ENCODE assay signal across 9 cellular contexts in genomic region chr15:68258684-68259083, GRCh38. TPM values are rescaled to one million over a fixed set of nuclear protein-coding genes. Genes with fewer than 3 reads are reported as not detected.
DNase-seq lines count a peak whose midpoint lies in the region; ATAC-seq and TF ChIP-seq lines count a peak whose summit lies in the region.
"Had no signal": no experiment of that assay in that cellular context is flagged by ENCODE, and none has a peak within 500 bp of the region (broad histone marks: within the 10 kb centered on the region; RNA-seq: fewer than 3 reads in every experiment).

No MANE protein-coding gene starts in this region.

- no peaks in the 10 kb centered on the region for H3K79me2 ChIP-seq in osteoblast (ENCODE audit: insufficient read depth, low read length)

- H3K79me1 ChIP-seq in IMR-90 (ENCODE audit: low read depth in 1 of 2, low read length in 2 of 2) = no peaks in the 10 kb centered on the region

- intact Hi-C loops in IMR-90 (cut with micrococcal nuclease) (no loop called here), ascending aorta (cut with DNase I) (loop anchor here (5.0 kb wide), 1 partner anchor 39 kb away; no protein-coding TSS in a partner anchor), left colon (cut with DNase I, micrococcal nuclease) (loop anchor here in 1 of 2 donors (10.0 kb wide), 1 partner anchor 126 kb away; no protein-coding TSS in a partner anchor)

- H3K27me3 ChIP-seq in IMR-90 (ENCODE audit: control insufficient read depth, insufficient read depth, low read length) (no peaks in the 10 kb centered on the region), ascending aorta (no peaks in the 10 kb centered on the region), osteoblast (ENCODE audit: insufficient read depth, low read length) (peaks cover 4% of the 10 kb centered on the region)

- dilution Hi-C loops in IMR-90 (cut with HindIII; ENCODE audit: low sequenced_read_pairs, unreplicated experiment) = no loop called here

- no peak overlapping the region for H3K4ac ChIP-seq in IMR-90 (ENCODE audit: low read depth, low read length)

- BruUV-seq in IMR-90 (replicated peaks; lab: Mats Ljungman, UMichigan) = no TSS peak

- DNase-seq in AG10803 (ENCODE audit: low read depth) = peak; percentile 53
- no peak for DNase-seq in IMR-90
- DNase-seq in ascending aorta (ENCODE audit: low spot score in 2 of 2) = peak in 1 of 2 donors; percentile 67
- no peak for DNase-seq in osteoblast (ENCODE audit: insufficient read length, low spot score, missing footprints)
- DNase-seq in NCI-H446 treated with DMSO at 0.1 percent for 48 hours (lab: John Stamatoyannopoulos, UW) = no peak
- DNase-seq in DMS79 treated with DMSO at 0.1 percent for 48 hours (lab: John Stamatoyannopoulos, UW) = no peak
- no peak for DNase-seq in islet precursor cell
- DNase-seq in left colon = no peak
- DNase-seq: hypothalamus had no signal

- no peaks in the 10 kb centered on the region for H4K20me1 ChIP-seq in IMR-90 (ENCODE audit: insufficient read depth, low read length)
- H4K20me1 ChIP-seq in osteoblast (ENCODE audit: insufficient read depth, low read length) = no peaks in the 10 kb centered on the region

- H3K23ac ChIP-seq in IMR-90 (ENCODE audit: low read depth, low read length) = no peak overlapping the region

- no peak overlapping the region for H4K91ac ChIP-seq in IMR-90 (ENCODE audit: insufficient read depth, low read depth, low read length)

- no peak for TF ChIP-seq RAD21 in IMR-90 (IDR thresholded peaks at IDR 0.05; ENCODE audit: low read length)

- H2AK5ac ChIP-seq in IMR-90 (ENCODE audit: low read depth, low read length) = peak overlapping the region; percentile 78; the same call in 1 of the 2 replicates

- H2BK20ac ChIP-seq in IMR-90 (ENCODE audit: low read depth, low read length) = no peak overlapping the region

- H3K36me3 ChIP-seq in IMR-90 (ENCODE audit: control insufficient read depth, insufficient read depth, low read length) (no peaks in the 10 kb centered on the region), ascending aorta (no peaks in the 10 kb centered on the region), osteoblast (ENCODE audit: insufficient read depth, low read length) (no peaks in the 10 kb centered on the region)

- H3K27ac ChIP-seq in IMR-90 (ENCODE audit: insufficient read depth, low read length) (no peak overlapping the region), ascending aorta (peak overlapping the region; percentile 19 to 32), osteoblast (ENCODE audit: low read depth, low read length) (peak overlapping the region; percentile 33)

- POLR2A ChIA-PET in IMR-90 (lab: Charles Lee; ENCODE audit: unreplicated experiment) = no interaction called here

- H4K5ac ChIP-seq in IMR-90 (ENCODE audit: low read depth, low read length) = no peak overlapping the region

- no peaks in the 10 kb centered on the region for H3K9me1 ChIP-seq in IMR-90 (ENCODE audit: insufficient read depth, low read length)

- no peak for TF ChIP-seq CTCF in AG10803 (conservative IDR thresholded peaks at IDR 0.05; ENCODE audit: low read length)
- TF ChIP-seq CTCF in IMR-90 (conservative IDR thresholded peaks at IDR 0.05; ENCODE audit: low read depth, low read length) = no peak
- TF ChIP-seq CTCF in ascending aorta (IDR thresholded peaks at IDR 0.05) = no peak
- TF ChIP-seq CTCF in osteoblast (IDR thresholded peaks at IDR 0.05; ENCODE audit: extremely low read depth, low read depth, low read length) = no peak

- H3K4me1 ChIP-seq in IMR-90 (ENCODE audit: control insufficient read depth, insufficient read depth, low read length) (no peaks in the 10 kb centered on the region; the same call in 1 of the 2 replicates), ascending aorta (peaks cover 5 to 8% of the 10 kb centered on the region in 2 donors), osteoblast (ENCODE audit: insufficient read depth, low read length) (peaks cover 20% of the 10 kb centered on the region)

- H2BK5ac ChIP-seq in IMR-90 (ENCODE audit: low read depth, low read length, poor library complexity, severe bottlenecking) = no peak overlapping the region

- H2BK15ac ChIP-seq in IMR-90 (ENCODE audit: low read depth, low read length) = no peak overlapping the region

- H2AK9ac ChIP-seq in IMR-90 (replicated peaks; ENCODE audit: low read depth, low read length, poor library complexity) = no peak overlapping the region

- in situ Hi-C loops in IMR-90 (cut with MboI; ENCODE audit: low sequenced_read_pairs) = no loop called here

- no peaks in the 10 kb centered on the region for H3K9me3 ChIP-seq in IMR-90 (ENCODE audit: control insufficient read depth, insufficient read depth, low read length)
- H3K9me3 ChIP-seq in ascending aorta = no peaks in the 10 kb centered on the region
- H3K9me3 ChIP-seq in osteoblast (ENCODE audit: low read depth, low read length) = no peaks in the 10 kb centered on the region

- H2AFZ ChIP-seq in IMR-90 (replicated peaks; ENCODE audit: low read length, poor library complexity) (no peak overlapping the region), osteoblast (ENCODE audit: low read length) (peak overlapping the region; percentile 78)

- ATAC-seq in IMR-90 (ENCODE audit: low read depth) = 0 out of 2 replicates have a peak, but pooled peaks have one; percentile 11
- ATAC-seq in left colon = no peak

- H2BK120ac ChIP-seq in IMR-90 (ENCODE audit: low read depth, low read length) = no peak overlapping the region

- H3K4me3 ChIP-seq in AG10803 (ENCODE audit: low read length) (no peak overlapping the region), IMR-90 (ENCODE audit: insufficient read depth, low read depth, low read length) (no peak overlapping the region), ascending aorta (no peak overlapping the region), osteoblast (ENCODE audit: insufficient read depth, low read length) (no peak overlapping the region)

- H3K14ac ChIP-seq in IMR-90 (replicated peaks; ENCODE audit: low read depth, low read length) = no peak overlapping the region

- H3K4me2 ChIP-seq in IMR-90 (ENCODE audit: low read depth, low read length) (no peak overlapping the region), osteoblast (ENCODE audit: insufficient read depth, low read length) (peak overlapping the region; percentile 39)

- WGBS in IMR-90 (ENCODE audit: extremely low coverage in 2 of 2, insufficient read length in 1 of 2), 2 experiments = 100% methylated on average over 3 of the region's 4 CpGs; no CpG with 5 or more reads in 1 of the 2 experiments

- H3K18ac ChIP-seq in IMR-90 (ENCODE audit: low read depth, low read length) = no peak overlapping the region

- H3K9ac ChIP-seq in IMR-90 (ENCODE audit: low read depth, low read length) = no peak overlapping the region

- no peak overlapping the region for H4K8ac ChIP-seq in IMR-90 (ENCODE audit: low read depth in 2 of 2, low read length in 2 of 2)

- no peak overlapping the region for H3K56ac ChIP-seq in IMR-90 (ENCODE audit: extremely low read depth, insufficient read depth, low read length)

- CTCF ChIA-PET in IMR-90 (lab: Yijun Ruan, JAX) = no interaction called here

- TF ChIP-seq POLR2A in IMR-90 (IDR thresholded peaks at IDR 0.05; ENCODE audit: low read depth, low read length) = no peak

TF ChIP-seq in IMR-90, 13 proteins besides CTCF, POLR2A, EP300 and RAD21 (continues in another document):
- no peak for TF ChIP-seq USF2 (IDR thresholded peaks at IDR 0.05; ENCODE audit: low read depth, low read length)
- no peak for TF ChIP-seq RFX5 (IDR thresholded peaks at IDR 0.05; ENCODE audit: low read depth, low read length)
- no peak for TF ChIP-seq CHD1 (IDR thresholded peaks at IDR 0.05; ENCODE audit: low read depth, low read length)
- TF ChIP-seq FOS (IDR thresholded peaks at IDR 0.05; ENCODE audit: low read depth, low read length) = no peak
- no peak for TF ChIP-seq NFE2L2 (IDR thresholded peaks at IDR 0.05; ENCODE audit: low read depth, low read length)
- no peak for TF ChIP-seq MAFK (IDR thresholded peaks at IDR 0.05; ENCODE audit: low read depth, low read length)
- TF ChIP-seq BHLHE40 (IDR thresholded peaks at IDR 0.05; ENCODE audit: low read depth, low read length) = no peak
- TF ChIP-seq MAZ (IDR thresholded peaks at IDR 0.05; ENCODE audit: borderline replicate concordance, low read depth, low read length) = no peak
- TF ChIP-seq MXI1 (IDR thresholded peaks at IDR 0.05; ENCODE audit: borderline replicate concordance, low read depth, low read length) = no peak

RNA-seq across cellular contexts. Expression of gene FEM1B, which starts 18.9 kb away (rescaled TPM):
- 47.2 and 51.4 TPM in 2 replicates for total RNA-seq in IMR-90 (2012; rRNA removed)
- 16.2 and 16.9 TPM in 2 replicates for polyA plus RNA-seq in IMR-90 (2012; rRNA removed)
- polyA plus RNA-seq in IMR-90 (2012; cell fraction: cytosol; rRNA removed) = 3.0 and 4.1 TPM in 2 replicates
- 3.5 and 17.2 TPM in 2 replicates for polyA plus RNA-seq in IMR-90 (2012; cell fraction: nucleus; rRNA removed; ENCODE audit: low replicate concordance)
- 57.0 TPM for total RNA-seq in ascending aorta
- 35.5 and 41.5 TPM in 2 replicates for total RNA-seq in osteoblast
- total RNA-seq in left colon = 10 to 100 TPM; 51.2 to 55.3 TPM

RNA-seq across cellular contexts. Expression of gene CLN6, which starts 29.2 kb away (rescaled TPM):
- total RNA-seq in IMR-90 (2012; rRNA removed) (5.3 and 6.5 TPM in 2 replicates), ascending aorta (6.4 TPM), osteoblast (15.2 and 20.3 TPM in 2 replicates), left colon (10 to 100 TPM; 24.6 to 32.2 TPM)
- polyA plus RNA-seq in IMR-90 (2012; rRNA removed) = 31.9 and 33.8 TPM in 2 replicates
- polyA plus RNA-seq in IMR-90 (2012; cell fraction: cytosol; rRNA removed) = 7.8 and 31.2 TPM in 2 replicates
- polyA plus RNA-seq in IMR-90 (2012; cell fraction: nucleus; rRNA removed; ENCODE audit: low replicate concordance) = 26.1 and 47.2 TPM in 2 replicates

RNA-seq across cellular contexts. Expression of gene CALML4, which starts 53.6 kb away (rescaled TPM):
- total RNA-seq in IMR-90 (2012; rRNA removed) = 0.36 and 0.56 TPM in 2 replicates
- 0.89 and 1.3 TPM in 2 replicates for polyA plus RNA-seq in IMR-90 (2012; rRNA removed)
- 0.25 and 0.43 TPM in 2 replicates for polyA plus RNA-seq in IMR-90 (2012; cell fraction: cytosol; rRNA removed)
- polyA plus RNA-seq in IMR-90 (2012; cell fraction: nucleus; rRNA removed; ENCODE audit: low replicate concordance) = 2.5 and 7.9 TPM in 2 replicates
- total RNA-seq in ascending aorta = 0.85 TPM
- 1.2 and 2.2 TPM in 2 replicates for total RNA-seq in osteoblast
- 100 to 1,000 TPM; 118 to 124 TPM for total RNA-seq in left colon

Comparison
In these comparisons a context has a peak if more than half of its experiments do, and no peak if none do; other contexts are left out.
1. RNA of gene CALML4, which starts 53.6 kb away (total RNA-seq): 118 to 124 TPM in left colon; 1.2 to 2.2 TPM in osteoblast, 0.85 TPM in ascending aorta (single experiment) and 0.36 to 0.56 TPM in IMR-90; every median in the first group is over 10 times any median in the second.